20 cellular contexts compared by ENCODE assay signal in genomic region chr14:76574416-76574815, GRCh38.
"Had no signal": no experiment of that assay in that cellular context is flagged by ENCODE, and none has a peak within 500 bp of the region (broad histone marks: within the 10 kb centered on the region; RNA-seq: fewer than 3 reads in every experiment).

No MANE protein-coding gene starts in this region.

- H3K27me3 ChIP-seq: hepatocyte, right lobe of liver, upper lobe of left lung had no signal

- H3K27ac Mint-ChIP-seq: activated naive CD4-positive, alpha-beta T cell treated with anti-CD3 and anti-CD28 coated beads for 36 hours; activated T-helper 17 cell treated with anti-CD3 and anti-CD28 coated beads, Interleukin-2, amount 50 U/mL, for 72 hours; natural killer cell treated with Interleukin-12 subunit alpha and Interleukin-12 subunit beta and Interleukin-15 and Interleukin-18, amount 100 ng/mL, for 72 hours had no signal

- H3K9me3 ChIP-seq: adrenal gland, esophagus squamous epithelium, left lung, psoas muscle, right lobe of liver, upper lobe of left lung had no signal

- H3K4me3 Mint-ChIP-seq: activated naive CD4-positive, alpha-beta T cell treated with anti-CD3 and anti-CD28 coated beads for 36 hours; activated T-helper 17 cell treated with anti-CD3 and anti-CD28 coated beads, Interleukin-2, amount 50 U/mL, for 72 hours; natural killer cell treated with Interleukin-12 subunit alpha and Interleukin-12 subunit beta and Interleukin-15 and Interleukin-18, amount 100 ng/mL, for 72 hours had no signal

- ATAC-seq: activated T-helper 17 cell treated with anti-CD3 and anti-CD28 coated beads, Interleukin-2, amount 50 U/mL, for 72 hours; left lung; natural killer cell treated with Interleukin-12 subunit alpha and Interleukin-12 subunit beta and Interleukin-15 and Interleukin-18, amount 100 ng/mL, for 72 hours; psoas muscle; right lobe of liver; stimulated activated naive CD8-positive, alpha-beta T cell treated with anti-CD3 and anti-CD28 coated beads, Interleukin-15, Interleukin-2, amounts not matched to agents 100 U/mL and 50 U/mL, for 24 hours had no signal

- H3K9me3 Mint-ChIP-seq: activated T-helper 17 cell treated with anti-CD3 and anti-CD28 coated beads, Interleukin-2, amount 50 U/mL, for 72 hours; natural killer cell treated with Interleukin-12 subunit alpha and Interleukin-12 subunit beta and Interleukin-15 and Interleukin-18, amount 100 ng/mL, for 72 hours had no signal

- H3K36me3 Mint-ChIP-seq: natural killer cell treated with Interleukin-12 subunit alpha and Interleukin-12 subunit beta and Interleukin-15 and Interleukin-18, amount 100 ng/mL, for 72 hours had no signal

- H3K36me3 ChIP-seq: adrenal gland, esophagus squamous epithelium, left lung, right lobe of liver, upper lobe of left lung had no signal

- H3K4me3 ChIP-seq: adrenal gland, esophagus squamous epithelium, hepatocyte, left lung, psoas muscle, right lobe of liver, upper lobe of left lung had no signal

- DNase-seq: activated CD4-positive, alpha-beta T cell treated with anti-CD3 and anti-CD28 coated beads for 1 hour; activated CD4-positive, alpha-beta T cell treated with anti-CD3 and anti-CD28 coated beads, Interleukin-2, amount 50 U/mL, for 4 hours; activated naive CD4-positive, alpha-beta T cell treated with anti-CD3 and anti-CD28 coated beads for 36 hours; activated T-cell treated with anti-CD3 and anti-CD28 coated beads for 4 hours; adrenal gland; caudate nucleus; esophagus squamous epithelium; islet precursor cell; left lung; mesendoderm; nucleus accumbens; psoas muscle; right lobe of liver; stimulated activated naive CD8-positive, alpha-beta T cell treated with anti-CD3 and anti-CD28 coated beads, Interleukin-15, Interleukin-2, amounts not matched to agents 100 U/mL and 50 U/mL, for 24 hours; T-helper 1 cell; T1000; upper lobe of left lung had no signal

- H3K4me1 ChIP-seq: adrenal gland, left lung, psoas muscle, right lobe of liver had no signal

- H3K4me1 Mint-ChIP-seq: activated T-helper 17 cell treated with anti-CD3 and anti-CD28 coated beads, Interleukin-2, amount 50 U/mL, for 72 hours had no signal
